In the genomic region with DNA sequence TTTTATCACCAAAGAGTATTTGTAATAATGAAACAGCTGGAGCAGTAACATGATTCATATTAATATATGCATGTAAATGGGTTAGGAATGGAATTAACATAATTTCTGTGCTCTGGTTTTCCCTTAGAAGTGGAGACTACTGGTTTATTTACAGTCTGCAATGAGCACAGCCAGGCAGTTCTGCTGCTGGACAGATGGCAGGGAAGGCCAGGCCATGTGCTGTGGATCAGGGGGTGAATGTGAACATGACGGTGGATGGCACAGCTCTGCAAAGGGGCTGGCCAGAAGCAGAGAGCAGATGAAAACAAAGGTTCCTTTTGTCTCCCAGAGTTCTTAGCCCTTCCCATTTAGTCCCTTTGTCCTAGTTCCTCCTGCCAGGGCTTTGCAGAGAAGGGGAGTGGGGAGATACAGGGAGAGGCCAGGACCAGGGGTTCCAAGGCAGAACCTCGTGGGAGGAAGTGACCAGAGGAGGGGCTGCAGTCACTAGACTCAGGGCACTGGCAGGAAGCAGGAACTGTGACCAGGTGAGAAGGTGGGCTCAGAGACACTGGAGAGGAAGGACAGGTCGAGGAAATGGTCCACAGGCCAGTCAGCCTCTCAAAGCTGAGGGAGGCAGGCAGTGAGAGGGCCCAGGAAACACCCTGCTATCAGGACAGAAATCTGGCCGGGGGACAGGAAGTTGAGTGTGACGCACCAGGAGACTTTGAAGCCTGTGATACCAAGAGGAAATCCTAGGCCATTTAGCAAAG, we compare ENCODE assay signal across 10 cellular contexts.
DNase-seq lines count a peak whose midpoint lies in the region; ATAC-seq, FAIRE-seq and TF ChIP-seq lines count a peak whose summit lies in the region.
"Had no signal": no experiment of that assay in that cellular context is flagged by ENCODE, and none has a peak within 500 bp of the region (broad histone marks: within the 10 kb centered on the region; RNA-seq: fewer than 3 reads in every experiment).

No MANE protein-coding gene starts in this region.

- H3K4me1 ChIP-seq in pancreas: peaks cover 0 to 5% (median 4%) of the 10 kb centered on the region in 3 donors

- H3K27ac ChIP-seq in pancreas: peak overlapping the region in 3 of 4 donors; percentile 28 to 48 (median 34)

- no peak for FAIRE-seq in pancreas (lab: Jason Lieb, UNC)
- no peak for FAIRE-seq in RCC 7860 (lab: Jason Lieb, UNC)

- ATAC-seq in pancreas (peak; percentile 43 to 83 (median 74)), esophagus mucosa (no peak), HG03565 (IDR thresholded peaks at IDR 0.05; ENCODE audit: unreplicated experiment) (no peak), HG03457 (IDR thresholded peaks at IDR 0.05; ENCODE audit: unreplicated experiment) (no peak)

- no peak overlapping the region for H3K4me3 ChIP-seq in GM12865 (ENCODE audit: low read depth, low read length)
- H3K4me3 ChIP-seq in pancreas: no peak overlapping the region
- H3K4me3 ChIP-seq: skin epidermis had no signal

- no peaks in the 10 kb centered on the region for H3K36me3 ChIP-seq in pancreas

- 53 to 57% methylated on average over 5 of the region's 5 CpGs for WGBS in pancreas, 2 donors

- H3K27me3 ChIP-seq in pancreas: no peaks in the 10 kb centered on the region

- intact Hi-C loops in pancreas (cut with DNase I): no loop called here

- DNase-seq in GM12865 (ENCODE audit: low read depth) (peak; percentile 14), NCI-H446 treated with DMSO at 0.1 percent for 48 hours (lab: John Stamatoyannopoulos, UW) (peak; percentile 86), cerebellar cortex (ENCODE audit: low spot score) (peak; percentile 84), pancreas (peak in 2 of 6 donors; percentile 6 to 13), RCC 7860 (ENCODE audit: low spot score) (no peak)
- DNase-seq: activated CD4-positive, CD25-positive, alpha-beta regulatory T cell had no signal

- H3K9me3 ChIP-seq in pancreas: no peaks in the 10 kb centered on the region

- TF ChIP-seq CTCF in GM12865 (IDR thresholded peaks at IDR 0.05; ENCODE audit: insufficient read depth, low read depth, low read length, missing control alignments) (no peak), pancreas (IDR thresholded peaks at IDR 0.05) (no peak)

Comparison
In these comparisons a context has a peak if more than half of its experiments do, and no peak if none do; other contexts are left out.
1. ATAC-seq: peak in pancreas (4 of 4); none in esophagus mucosa (single experiment), HG03565 (single experiment) and HG03457 (single experiment).